ENCODE assay signal across 8 cellular contexts in genomic region chr12:71685312-71685906, GRCh38. TPM values are rescaled to one million over a fixed set of nuclear protein-coding genes. Genes with fewer than 3 reads are reported as not detected.
DNase-seq lines count a peak whose midpoint lies in the region; ATAC-seq and TF ChIP-seq lines count a peak whose summit lies in the region.

No MANE protein-coding gene starts in this region.

- H3K27me3 ChIP-seq in BE2C (no peaks in the 10 kb centered on the region), colonic mucosa (no peaks in the 10 kb centered on the region), muscle layer of duodenum (ENCODE audit: low read depth, low read length) (no peaks in the 10 kb centered on the region)

- peak overlapping the region; percentile 75 to 94 for H3K9ac ChIP-seq in colonic mucosa (ENCODE audit: low read depth in 2 of 2, low read length in 2 of 2)

- intact Hi-C loops in colonic mucosa (cut with DNase I) = no loop called here

- H3K9me3 ChIP-seq in BE2C (no peaks in the 10 kb centered on the region), colonic mucosa (no peaks in the 10 kb centered on the region), muscle layer of duodenum (ENCODE audit: control insufficient read depth in 1 of 2, low read length in 2 of 2) (no peaks in the 10 kb centered on the region)

- no peak for TF ChIP-seq CTCF in BE2C (IDR thresholded peaks at IDR 0.05; ENCODE audit: low read depth, low read length)
- no peak for TF ChIP-seq CTCF in LNCaP clone FGC (IDR thresholded peaks at IDR 0.05; ENCODE audit: control insufficient read depth, extremely low read depth, insufficient read depth)
- TF ChIP-seq CTCF in colonic mucosa (IDR thresholded peaks at IDR 0.05) = no peak

- H3K36me3 ChIP-seq in BE2C = no peaks in the 10 kb centered on the region
- H3K36me3 ChIP-seq in colonic mucosa = no peaks in the 10 kb centered on the region
- no peaks in the 10 kb centered on the region for H3K36me3 ChIP-seq in muscle layer of duodenum (ENCODE audit: control insufficient read depth in 1 of 2, insufficient read depth in 2 of 2, low read length in 2 of 2)

- DNase-seq in BE2C (no peak), LNCaP clone FGC (ENCODE audit: low read depth) (no peak), colonic mucosa (peak; percentile 25), GM19240 (ENCODE audit: insufficient read length, low spot score) (no peak), HCEC 1CT (no peak)
- DNase-seq in effector CD8-positive, alpha-beta T cell (lab: John Stamatoyannopoulos, UW) = no peak

- H3K27ac ChIP-seq in colonic mucosa (peak overlapping the region; percentile 92), muscle layer of duodenum (ENCODE audit: low read length) (peak overlapping the region; percentile 83)

- no peak for ATAC-seq in HG02840 (IDR thresholded peaks at IDR 0.05; ENCODE audit: low FRiP score, unreplicated experiment)

- peak overlapping the region; percentile 84 for H3K4me3 ChIP-seq in BE2C (ENCODE audit: low read depth, low read length)
- H3K4me3 ChIP-seq in LNCaP clone FGC (ENCODE audit: low read depth, low read length) = peak overlapping the region; percentile 72
- peak overlapping the region; percentile 66 for H3K4me3 ChIP-seq in colonic mucosa
- peak overlapping the region; percentile 86 to 98 for H3K4me3 ChIP-seq in muscle layer of duodenum (ENCODE audit: low read depth in 1 of 2, low read length in 2 of 2)

- no peaks in the 10 kb centered on the region for H3K4me1 ChIP-seq in BE2C
- peaks cover 7% of the 10 kb centered on the region for H3K4me1 ChIP-seq in colonic mucosa
- peaks cover 4 to 19% of the 10 kb centered on the region in 2 donors for H3K4me1 ChIP-seq in muscle layer of duodenum (ENCODE audit: control insufficient read depth in 1 of 2, insufficient read depth in 2 of 2, low read length in 2 of 2)

RNA-seq across cellular contexts. Expression of gene TMEM19, which starts 0.5 kb away (rescaled TPM):
- 30.0 TPM for polyA plus RNA-seq in BE2C (2012; ENCODE audit: insufficient read depth, insufficient read length, low read depth)
- total RNA-seq in colonic mucosa = 10 to 100 TPM; 37.7 to 39.2 TPM

RNA-seq across cellular contexts. Expression of gene THAP2, which starts 21.3 kb away (rescaled TPM):
- 3.7 TPM for polyA plus RNA-seq in BE2C (2012; ENCODE audit: insufficient read depth, insufficient read length, low read depth)
- total RNA-seq in colonic mucosa = 1 to 10 TPM; 3.8 to 6.0 TPM

RNA-seq across cellular contexts. Expression of gene ZFC3H1, which starts 21.8 kb away (rescaled TPM):
- 11.1 TPM for polyA plus RNA-seq in BE2C (2012; ENCODE audit: insufficient read depth, insufficient read length, low read depth)
- total RNA-seq in colonic mucosa = 10 to 100 TPM; 37.8 to 38.8 TPM
